In genomic region chr19:18657590-18658365, GRCh38 we compare ENCODE assay signal across 1 cellular context.
TF ChIP-seq lines count a peak whose summit lies in the region.

No MANE protein-coding gene starts in this region.

TF ChIP-seq in IMR-90, 13 proteins besides CTCF, POLR2A, EP300 and RAD21:
- TF ChIP-seq FOS (IDR thresholded peaks at IDR 0.05; ENCODE audit: low read depth, low read length) (peak; percentile 34; the same call in 1 of the 2 replicates), MXI1 (IDR thresholded peaks at IDR 0.05; ENCODE audit: borderline replicate concordance, low read depth, low read length) (no peak), MAZ (IDR thresholded peaks at IDR 0.05; ENCODE audit: borderline replicate concordance, low read depth, low read length) (peak; percentile 88), SMC3 (IDR thresholded peaks at IDR 0.05; ENCODE audit: low read depth, low read length) (no peak), BHLHE40 (IDR thresholded peaks at IDR 0.05; ENCODE audit: low read depth, low read length) (peak; percentile 95), RFX5 (IDR thresholded peaks at IDR 0.05; ENCODE audit: low read depth, low read length) (no peak), ELK1 (IDR thresholded peaks at IDR 0.05; ENCODE audit: borderline replicate concordance, low read depth, low read length) (no peak), USF2 (IDR thresholded peaks at IDR 0.05; ENCODE audit: low read depth, low read length) (peak; percentile 78), NFE2L2 (IDR thresholded peaks at IDR 0.05; ENCODE audit: low read depth, low read length) (no peak), RCOR1 (IDR thresholded peaks at IDR 0.05; ENCODE audit: insufficient replicate concordance, low read length) (peak; percentile 90)
